Comparison of ENCODE assay signal across 23 cellular contexts in genomic region chrX:39873111-39873510, GRCh38.
A peak's percentile ranks its signal among the peaks of the same experiment; 100 is the strongest.
DNase-seq lines count a peak whose midpoint lies in the region; ATAC-seq and TF ChIP-seq lines count a peak whose summit lies in the region.
"Had no signal": no experiment of that assay in that cellular context is flagged by ENCODE, and none has a peak within 500 bp of the region (broad histone marks: within the 10 kb centered on the region; RNA-seq: fewer than 3 reads in every experiment).

No MANE protein-coding gene starts in this region.

- H3K36me3 Mint-ChIP-seq in activated CD8-positive, alpha-beta memory T cell treated with anti-CD3 and anti-CD28 coated beads, Interleukin-2, amount 10 ng/mL, durations not matched to agents 7 days and 5 days = peaks cover 2% of the 10 kb centered on the region
- H3K36me3 Mint-ChIP-seq in MCF 10A (ENCODE audit: insufficient read depth, unreplicated experiment) = no peaks in the 10 kb centered on the region
- H3K36me3 Mint-ChIP-seq: CD14-positive monocyte had no signal

- no peaks in the 10 kb centered on the region for H3K9me3 Mint-ChIP-seq in activated CD8-positive, alpha-beta memory T cell treated with anti-CD3 and anti-CD28 coated beads, Interleukin-2, amount 10 ng/mL, durations not matched to agents 7 days and 5 days (ENCODE audit: low read depth)
- no peaks in the 10 kb centered on the region for H3K9me3 Mint-ChIP-seq in MCF 10A (ENCODE audit: unreplicated experiment)

- H3K9ac ChIP-seq in mammary epithelial cell (ENCODE audit: insufficient read depth, low read length) = no peak overlapping the region

- peaks cover 18% of the 10 kb centered on the region for H3K4me1 ChIP-seq in mammary epithelial cell (ENCODE audit: insufficient read depth, low read length)

- dilution Hi-C loops in mammary epithelial cell (cut with HindIII; ENCODE audit: low sequenced_read_pairs) = no loop called here

- no TSS peak for BruUV-seq in mammary epithelial cell (replicated peaks; lab: Mats Ljungman, UMichigan)
- BruUV-seq in MCF 10A (replicated peaks; lab: Mats Ljungman, UMichigan) = no TSS peak

- no peak overlapping the region for H3K4me3 Mint-ChIP-seq in activated CD8-positive, alpha-beta memory T cell treated with anti-CD3 and anti-CD28 coated beads, Interleukin-2, amount 10 ng/mL, durations not matched to agents 7 days and 5 days
- H3K4me3 Mint-ChIP-seq in MCF 10A (ENCODE audit: unreplicated experiment) = no peak overlapping the region
- H3K4me3 Mint-ChIP-seq: B cell, CD14-positive monocyte had no signal

- peak overlapping the region; percentile 15 for H3K27ac Mint-ChIP-seq in activated CD8-positive, alpha-beta memory T cell treated with anti-CD3 and anti-CD28 coated beads, Interleukin-2, amount 10 ng/mL, durations not matched to agents 7 days and 5 days
- H3K27ac Mint-ChIP-seq in MCF 10A (ENCODE audit: low read depth, unreplicated experiment) = no peak overlapping the region
- H3K27ac Mint-ChIP-seq: B cell, CD14-positive monocyte had no signal

- no peak overlapping the region for H3K27ac ChIP-seq in mammary epithelial cell (ENCODE audit: insufficient read depth, low read depth, low read length)
- H3K27ac ChIP-seq: A549 had no signal

- CTCF ChIA-PET in activated CD8-positive, alpha-beta memory T cell treated with anti-CD3 and anti-CD28 coated beads, Interleukin-2, amount 10 ng/mL, durations not matched to agents 7 days and 5 days (lab: Charles Lee) = no interaction called here
- CTCF ChIA-PET in mammary epithelial cell (lab: Charles Lee; ENCODE audit: low non-redundant PET) = no interaction called here
- CTCF ChIA-PET in MCF 10A (lab: Yijun Ruan, JAX) = interaction anchor here (1.1 to 1.4 kb wide), 2 partner anchors 35 to 140 kb away, joined by 4 to 5 read pairs; no protein-coding TSS in a partner anchor

- no peaks in the 10 kb centered on the region for H3K9me3 ChIP-seq in mammary epithelial cell (replicated peaks; ENCODE audit: insufficient read depth, low read length)
- H3K9me3 ChIP-seq: A549 had no signal

- TF ChIP-seq CTCF in mammary epithelial cell (conservative IDR thresholded peaks at IDR 0.05 in 1 of 2, IDR thresholded peaks at IDR 0.05 in 1 of 2; ENCODE audit: extremely low read depth in 1 of 2, insufficient read depth in 1 of 2, low read depth in 1 of 2, low read length in 2 of 2) (no peak), MCF 10A (IDR thresholded peaks at IDR 0.05; ENCODE audit: unreplicated experiment) (no peak), epithelial cell of esophagus (IDR thresholded peaks at IDR 0.05; ENCODE audit: insufficient read depth, low read depth, low read length, missing control alignments) (no peak)

- no peak for ATAC-seq in activated CD8-positive, alpha-beta memory T cell treated with anti-CD3 and anti-CD28 coated beads, Interleukin-2, amount 10 ng/mL, durations not matched to agents 7 days and 5 days
- ATAC-seq: A549, Panc1 had no signal

- H3K4me3 ChIP-seq in mammary epithelial cell (replicated peaks in 1 of 3; ENCODE audit: insufficient read depth in 1 of 3, low read depth in 2 of 3, low read length in 3 of 3) (no peak overlapping the region), epithelial cell of esophagus (ENCODE audit: low read length) (no peak overlapping the region)
- H3K4me3 ChIP-seq: A549 had no signal

- 64% methylated on average over 4 of the region's 5 CpGs for WGBS in mammary epithelial cell (ENCODE audit: low coverage, missing lambda C conversion rate)

- intact Hi-C loops in mammary epithelial cell (cut with micrococcal nuclease) = no loop called here
- intact Hi-C loops in MCF 10A (cut with micrococcal nuclease) = no loop called here

- H3K27me3 Mint-ChIP-seq in activated CD8-positive, alpha-beta memory T cell treated with anti-CD3 and anti-CD28 coated beads, Interleukin-2, amount 10 ng/mL, durations not matched to agents 7 days and 5 days = no peaks in the 10 kb centered on the region
- peaks cover 38% of the 10 kb centered on the region for H3K27me3 Mint-ChIP-seq in MCF 10A (ENCODE audit: insufficient read depth, unreplicated experiment)

- H3K79me2 ChIP-seq in mammary epithelial cell (ENCODE audit: insufficient read depth, low read length) = no peaks in the 10 kb centered on the region

- no peaks in the 10 kb centered on the region for H3K36me3 ChIP-seq in mammary epithelial cell (ENCODE audit: insufficient read depth, low read length)

- H2AFZ ChIP-seq in mammary epithelial cell (ENCODE audit: low read depth, low read length) = no peak overlapping the region

- no peak overlapping the region for H3K4me2 ChIP-seq in mammary epithelial cell (ENCODE audit: insufficient read depth, low read depth, low read length)
- H3K4me2 ChIP-seq: A549 had no signal

- no peaks in the 10 kb centered on the region for H3K27me3 ChIP-seq in mammary epithelial cell (ENCODE audit: insufficient read depth, low read length)

- peaks cover 61% of the 10 kb centered on the region for H3K4me1 Mint-ChIP-seq in activated CD8-positive, alpha-beta memory T cell treated with anti-CD3 and anti-CD28 coated beads, Interleukin-2, amount 10 ng/mL, durations not matched to agents 7 days and 5 days
- peaks cover 11% of the 10 kb centered on the region for H3K4me1 Mint-ChIP-seq in MCF 10A (ENCODE audit: insufficient read depth, unreplicated experiment)
- H3K4me1 Mint-ChIP-seq: B cell had no signal

- in situ Hi-C loops in mammary epithelial cell (cut with MboI; ENCODE audit: low sequenced_read_pairs in 2 of 2) = no loop called here

- POLR2A ChIA-PET in MCF 10A (lab: Yijun Ruan, JAX) = no interaction called here

- no peaks in the 10 kb centered on the region for H4K20me1 ChIP-seq in mammary epithelial cell (ENCODE audit: insufficient read depth, low read length)

- DNase-seq in activated CD8-positive, alpha-beta memory T cell treated with anti-CD3 and anti-CD28 coated beads, Interleukin-2, amount 10 ng/mL, durations not matched to agents 7 days and 5 days = no peak
- DNase-seq in activated CD8-positive, alpha-beta memory T cell treated with anti-CD3 and anti-CD28 coated beads, Interleukin-2, amount 50 U/mL, for 48 hours = no peak
- DNase-seq in mammary epithelial cell = peak; percentile 32
- no peak for DNase-seq in MCF 10A (ENCODE audit: unreplicated experiment)
- peak; percentile 47 for DNase-seq in M059J (ENCODE audit: low read depth)
- DNase-seq in epithelial cell of esophagus (ENCODE audit: low read depth) = peak; percentile 57
- DNase-seq in NCI-H146 (lab: John Stamatoyannopoulos, UW) = no peak
- no peak for DNase-seq in HUDEP-2 (lab: John Stamatoyannopoulos, UW; ENCODE audit: unreplicated experiment in 76 of 76)
- DNase-seq: GF-D8; H7; Kasumi-1; NCI-H1092; NCI-H1436 treated with DMSO at 0.1 percent for 48 hours; NCI-H2029; NCI-H2227 treated with DMSO at 0.1 percent for 48 hours; NCI-H510A; NCI-H774; NK-92 treated with Interleukin-12 subunit alpha and Interleukin-12 subunit beta, amount 100 ng/mL, for 24 hours; SIG-M5 had no signal

Comparison
In these comparisons a context has a peak if more than half of its experiments do, and no peak if none do; other contexts are left out.
1. DNase-seq: peak in mammary epithelial cell (single experiment), M059J (single experiment) and epithelial cell of esophagus (single experiment); none in activated CD8-positive, alpha-beta memory T cell treated with anti-CD3 and anti-CD28 coated beads, Interleukin-2, amount 10 ng/mL, durations not matched to agents 7 days and 5 days (single experiment), activated CD8-positive, alpha-beta memory T cell treated with anti-CD3 and anti-CD28 coated beads, Interleukin-2, amount 50 U/mL, for 48 hours (single experiment), MCF 10A (single experiment), NCI-H146 (single experiment) and HUDEP-2 (0 of 76).